8 cellular contexts compared by ENCODE assay signal in the genomic region with DNA sequence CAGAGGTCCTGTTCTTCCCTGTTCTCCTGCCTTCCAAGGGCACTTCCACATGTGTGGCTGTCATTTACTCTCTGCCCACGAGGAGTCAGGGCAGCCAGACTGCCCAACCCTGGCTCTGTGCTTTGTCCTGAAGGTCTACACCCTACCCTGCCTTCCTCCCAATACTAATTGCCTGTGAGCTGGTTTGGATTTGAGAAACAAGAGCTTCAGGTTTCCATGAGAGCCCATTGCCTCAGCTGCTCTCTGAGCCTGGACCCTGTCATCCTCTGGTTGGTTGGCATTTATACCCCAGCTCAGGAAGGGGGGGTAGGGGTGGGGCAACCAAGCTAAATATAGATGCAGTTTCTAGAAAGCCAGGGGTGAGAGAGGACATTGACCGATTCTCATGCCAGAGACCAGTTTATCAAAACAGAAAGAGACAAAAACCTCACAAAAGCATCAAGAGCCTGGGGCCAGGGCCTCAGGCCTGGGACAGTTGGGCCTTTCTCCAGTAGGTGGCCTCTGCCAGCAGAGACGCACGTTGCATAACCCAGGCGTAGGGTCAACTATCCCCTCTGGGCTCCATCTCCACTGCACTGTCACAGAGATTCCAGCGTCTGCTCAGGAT. TPM values are rescaled to one million over a fixed set of nuclear protein-coding genes. Genes with fewer than 3 reads are reported as not detected.
A peak's percentile ranks its signal among the peaks of the same experiment; 100 is the strongest.
DNase-seq lines count a peak whose midpoint lies in the region; ATAC-seq and TF ChIP-seq lines count a peak whose summit lies in the region.

No MANE protein-coding gene starts in this region.

- no peaks in the 10 kb centered on the region for H3K36me3 ChIP-seq in liver (ENCODE audit: control insufficient read depth in 4 of 4, insufficient read depth in 3 of 4, low read depth in 1 of 4, low read length in 3 of 4)

- H3K4me3 ChIP-seq in astrocyte of the spinal cord (ENCODE audit: low read depth, low read length) (no peak overlapping the region), liver (ENCODE audit: low read depth in 1 of 3, low read length in 3 of 3) (no peak overlapping the region)

- H3K27ac ChIP-seq in liver (ENCODE audit: low read depth in 1 of 2, low read length in 2 of 2): peak overlapping the region; percentile 41 to 53

- no peaks in the 10 kb centered on the region for H3K27me3 ChIP-seq in liver (ENCODE audit: control insufficient read depth in 4 of 4, insufficient read depth in 4 of 4, low read length in 3 of 4)

- TF ChIP-seq CTCF in astrocyte of the spinal cord (IDR thresholded peaks at IDR 0.05; ENCODE audit: low read depth, low read length): peak; percentile 41
- TF ChIP-seq CTCF in liver (IDR thresholded peaks at IDR 0.05; ENCODE audit: low read depth, low read length, missing input control): peak; percentile 73

- H3K4me1 ChIP-seq in liver (ENCODE audit: control insufficient read depth in 4 of 4, insufficient read depth in 4 of 4, low read length in 3 of 4): peaks cover 0 to 14% (median 12%) of the 10 kb centered on the region in 4 donors

- H3K9ac ChIP-seq in liver (ENCODE audit: low read depth in 1 of 2, low read length in 2 of 2): no peak overlapping the region

- DNase-seq in NCI-H1417 (lab: John Stamatoyannopoulos, UW) (peak in 2 of 3 experiments; percentile 6 to 22), NCI-H1417 treated with DMSO at 0.1 percent for 48 hours (lab: John Stamatoyannopoulos, UW) (no peak), HuH-7 (ENCODE audit: low spot score) (peak; percentile 92), astrocyte of the spinal cord (ENCODE audit: low read depth, low spot score) (no peak), NCI-H2171 (lab: John Stamatoyannopoulos, UW) (no peak)

- H3K9me3 ChIP-seq in liver (ENCODE audit: control insufficient read depth in 4 of 4, low read length in 3 of 4): no peaks in the 10 kb centered on the region

- no peak for ATAC-seq in HG02588 (IDR thresholded peaks at IDR 0.05; ENCODE audit: unreplicated experiment)
- no peak for ATAC-seq in HG03095 (IDR thresholded peaks at IDR 0.05; ENCODE audit: unreplicated experiment)

- in situ Hi-C loops in astrocyte of the spinal cord (cut with HindIII; ENCODE audit: low sequenced_read_pairs): no loop called here

- 16% methylated on average over 6 of the region's 6 CpGs for whole genome bisulfite sequencing in liver

- TF ChIP-seq RAD21 in liver (IDR thresholded peaks at IDR 0.05): peak; percentile 60 to 74

TF ChIP-seq in liver, 16 proteins besides CTCF, POLR2A, EP300 and RAD21:
- no peak for TF ChIP-seq EGR1 (IDR thresholded peaks at IDR 0.05; ENCODE audit: low read depth in 2 of 2)
- TF ChIP-seq FOXA2 (IDR thresholded peaks at IDR 0.05): no peak
- TF ChIP-seq GABPA (IDR thresholded peaks at IDR 0.05 in 1 of 2, conservative IDR thresholded peaks at IDR 0.05 in 1 of 2): no peak
- peak; percentile 76 for TF ChIP-seq NR2F2 (IDR thresholded peaks at IDR 0.05)
- TF ChIP-seq TAF1 (conservative IDR thresholded peaks at IDR 0.05): no peak
- TF ChIP-seq SP1 (IDR thresholded peaks at IDR 0.05): peak; percentile 50
- TF ChIP-seq JUND (IDR thresholded peaks at IDR 0.05): no peak
- TF ChIP-seq, protein P1, sequence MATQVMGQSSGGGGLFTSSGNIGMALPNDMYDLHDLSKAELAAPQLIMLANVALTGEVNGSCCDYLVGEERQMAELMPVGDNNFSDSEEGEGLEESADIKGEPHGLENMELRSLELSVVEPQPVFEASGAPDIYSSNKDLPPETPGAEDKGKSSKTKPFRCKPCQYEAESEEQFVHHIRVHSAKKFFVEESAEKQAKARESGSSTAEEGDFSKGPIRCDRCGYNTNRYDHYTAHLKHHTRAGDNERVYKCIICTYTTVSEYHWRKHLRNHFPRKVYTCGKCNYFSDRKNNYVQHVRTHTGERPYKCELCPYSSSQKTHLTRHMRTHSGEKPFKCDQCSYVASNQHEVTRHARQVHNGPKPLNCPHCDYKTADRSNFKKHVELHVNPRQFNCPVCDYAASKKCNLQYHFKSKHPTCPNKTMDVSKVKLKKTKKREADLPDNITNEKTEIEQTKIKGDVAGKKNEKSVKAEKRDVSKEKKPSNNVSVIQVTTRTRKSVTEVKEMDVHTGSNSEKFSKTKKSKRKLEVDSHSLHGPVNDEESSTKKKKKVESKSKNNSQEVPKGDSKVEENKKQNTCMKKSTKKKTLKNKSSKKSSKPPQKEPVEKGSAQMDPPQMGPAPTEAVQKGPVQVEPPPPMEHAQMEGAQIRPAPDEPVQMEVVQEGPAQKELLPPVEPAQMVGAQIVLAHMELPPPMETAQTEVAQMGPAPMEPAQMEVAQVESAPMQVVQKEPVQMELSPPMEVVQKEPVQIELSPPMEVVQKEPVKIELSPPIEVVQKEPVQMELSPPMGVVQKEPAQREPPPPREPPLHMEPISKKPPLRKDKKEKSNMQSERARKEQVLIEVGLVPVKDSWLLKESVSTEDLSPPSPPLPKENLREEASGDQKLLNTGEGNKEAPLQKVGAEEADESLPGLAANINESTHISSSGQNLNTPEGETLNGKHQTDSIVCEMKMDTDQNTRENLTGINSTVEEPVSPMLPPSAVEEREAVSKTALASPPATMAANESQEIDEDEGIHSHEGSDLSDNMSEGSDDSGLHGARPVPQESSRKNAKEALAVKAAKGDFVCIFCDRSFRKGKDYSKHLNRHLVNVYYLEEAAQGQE (IDR thresholded peaks at IDR 0.05): no peak
- TF ChIP-seq HNF4G (IDR thresholded peaks at IDR 0.05): no peak
- TF ChIP-seq, protein P2, sequence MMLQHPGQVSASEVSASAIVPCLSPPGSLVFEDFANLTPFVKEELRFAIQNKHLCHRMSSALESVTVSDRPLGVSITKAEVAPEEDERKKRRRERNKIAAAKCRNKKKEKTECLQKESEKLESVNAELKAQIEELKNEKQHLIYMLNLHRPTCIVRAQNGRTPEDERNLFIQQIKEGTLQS (IDR thresholded peaks at IDR 0.05): no peak
- TF ChIP-seq, protein P3, sequence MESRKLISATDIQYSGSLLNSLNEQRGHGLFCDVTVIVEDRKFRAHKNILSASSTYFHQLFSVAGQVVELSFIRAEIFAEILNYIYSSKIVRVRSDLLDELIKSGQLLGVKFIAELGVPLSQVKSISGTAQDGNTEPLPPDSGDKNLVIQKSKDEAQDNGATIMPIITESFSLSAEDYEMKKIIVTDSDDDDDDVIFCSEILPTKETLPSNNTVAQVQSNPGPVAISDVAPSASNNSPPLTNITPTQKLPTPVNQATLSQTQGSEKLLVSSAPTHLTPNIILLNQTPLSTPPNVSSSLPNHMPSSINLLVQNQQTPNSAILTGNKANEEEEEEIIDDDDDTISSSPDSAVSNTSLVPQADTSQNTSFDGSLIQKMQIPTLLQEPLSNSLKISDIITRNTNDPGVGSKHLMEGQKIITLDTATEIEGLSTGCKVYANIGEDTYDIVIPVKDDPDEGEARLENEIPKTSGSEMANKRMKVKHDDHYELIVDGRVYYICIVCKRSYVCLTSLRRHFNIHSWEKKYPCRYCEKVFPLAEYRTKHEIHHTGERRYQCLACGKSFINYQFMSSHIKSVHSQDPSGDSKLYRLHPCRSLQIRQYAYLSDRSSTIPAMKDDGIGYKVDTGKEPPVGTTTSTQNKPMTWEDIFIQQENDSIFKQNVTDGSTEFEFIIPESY (IDR thresholded peaks at IDR 0.05): no peak
- peak; percentile 63 to 83 for TF ChIP-seq RXRA (IDR thresholded peaks at IDR 0.05)
- TF ChIP-seq YY1 (IDR thresholded peaks at IDR 0.05): peak; percentile 25
- TF ChIP-seq HNF4A (conservative IDR thresholded peaks at IDR 0.05): peak; percentile 29
- TF ChIP-seq, protein P4, sequence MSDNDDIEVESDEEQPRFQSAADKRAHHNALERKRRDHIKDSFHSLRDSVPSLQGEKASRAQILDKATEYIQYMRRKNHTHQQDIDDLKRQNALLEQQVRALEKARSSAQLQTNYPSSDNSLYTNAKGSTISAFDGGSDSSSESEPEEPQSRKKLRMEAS (IDR thresholded peaks at IDR 0.05): no peak
- TF ChIP-seq FOXA1 (IDR thresholded peaks at IDR 0.05): no peak

RNA-seq across cellular contexts. Expression of a gene that starts 34.5 kb away (rescaled TPM):
- under 1 TPM; 0.25 to 0.42 TPM for total RNA-seq in liver
- polyA plus RNA-seq in liver: under 1 TPM; 0.28 to 0.47 TPM

RNA-seq across cellular contexts. Expression of a gene that starts 50.6 kb away (rescaled TPM):
- total RNA-seq in liver: 10 to 100 TPM in 1 of 2 donors, 1 to 10 TPM in 1; 7.1 to 14.7 TPM
- polyA plus RNA-seq in liver: 1 to 10 TPM; 3.5 to 7.2 TPM

Comparison
In these comparisons a context has a peak if more than half of its experiments do, and no peak if none do; other contexts are left out.
1. DNase-seq: peak in NCI-H1417 (2 of 3) and HuH-7 (single experiment); none in NCI-H1417 treated with DMSO at 0.1 percent for 48 hours (single experiment), astrocyte of the spinal cord (single experiment) and NCI-H2171 (single experiment).